1 cellular context compared by ENCODE assay signal in the genomic region with DNA sequence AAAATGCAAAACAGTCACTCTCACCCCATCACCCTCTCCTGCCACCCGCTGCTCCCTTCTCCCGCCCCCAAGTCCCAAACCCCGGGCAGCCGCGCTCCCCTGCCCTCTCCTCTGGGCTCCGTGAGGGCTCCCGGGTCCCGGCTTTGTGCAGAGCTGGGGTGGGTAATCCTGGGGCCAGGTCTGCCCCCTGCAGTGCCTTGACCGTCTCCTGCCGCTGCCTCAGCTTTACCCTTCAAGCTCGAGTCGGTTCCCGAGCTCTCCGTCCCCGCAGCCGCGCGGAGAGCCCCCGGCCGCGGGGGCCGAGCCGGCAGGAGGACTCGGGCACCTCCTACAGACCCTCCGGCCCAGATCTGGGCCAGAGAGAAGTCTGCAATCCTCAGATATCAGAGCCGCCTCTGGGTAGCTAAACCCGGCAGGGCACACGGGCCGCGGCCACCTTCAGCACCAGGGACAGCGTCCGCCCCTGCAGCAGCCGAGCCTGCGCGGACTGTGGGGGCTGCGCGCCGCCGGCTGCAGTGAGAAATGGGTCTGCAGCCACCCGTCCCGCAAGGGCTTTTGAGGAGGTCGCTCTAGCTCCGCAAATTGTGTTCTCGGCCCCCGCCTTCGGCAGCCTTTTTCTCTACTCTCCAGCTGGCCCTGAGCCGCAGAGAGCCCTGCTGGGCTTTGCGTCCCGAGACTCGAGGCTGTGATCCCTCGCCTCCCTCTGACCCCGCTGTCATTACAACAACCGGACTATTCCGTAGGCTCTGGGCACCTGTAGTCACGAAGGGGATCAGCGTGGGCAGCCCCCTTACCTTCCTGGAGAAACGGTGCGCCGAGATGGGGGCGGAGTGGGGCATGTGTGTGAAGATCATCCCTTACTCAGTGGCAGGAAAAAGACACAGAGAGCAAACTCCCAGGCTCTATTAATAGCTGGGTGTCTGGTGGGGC.
TF ChIP-seq lines count a peak whose summit lies in the region.

No MANE protein-coding gene starts in this region.

TF ChIP-seq in GM23338, 12 proteins besides CTCF, POLR2A, EP300 and RAD21 (continued from another document):
- TF ChIP-seq, protein P1, sequence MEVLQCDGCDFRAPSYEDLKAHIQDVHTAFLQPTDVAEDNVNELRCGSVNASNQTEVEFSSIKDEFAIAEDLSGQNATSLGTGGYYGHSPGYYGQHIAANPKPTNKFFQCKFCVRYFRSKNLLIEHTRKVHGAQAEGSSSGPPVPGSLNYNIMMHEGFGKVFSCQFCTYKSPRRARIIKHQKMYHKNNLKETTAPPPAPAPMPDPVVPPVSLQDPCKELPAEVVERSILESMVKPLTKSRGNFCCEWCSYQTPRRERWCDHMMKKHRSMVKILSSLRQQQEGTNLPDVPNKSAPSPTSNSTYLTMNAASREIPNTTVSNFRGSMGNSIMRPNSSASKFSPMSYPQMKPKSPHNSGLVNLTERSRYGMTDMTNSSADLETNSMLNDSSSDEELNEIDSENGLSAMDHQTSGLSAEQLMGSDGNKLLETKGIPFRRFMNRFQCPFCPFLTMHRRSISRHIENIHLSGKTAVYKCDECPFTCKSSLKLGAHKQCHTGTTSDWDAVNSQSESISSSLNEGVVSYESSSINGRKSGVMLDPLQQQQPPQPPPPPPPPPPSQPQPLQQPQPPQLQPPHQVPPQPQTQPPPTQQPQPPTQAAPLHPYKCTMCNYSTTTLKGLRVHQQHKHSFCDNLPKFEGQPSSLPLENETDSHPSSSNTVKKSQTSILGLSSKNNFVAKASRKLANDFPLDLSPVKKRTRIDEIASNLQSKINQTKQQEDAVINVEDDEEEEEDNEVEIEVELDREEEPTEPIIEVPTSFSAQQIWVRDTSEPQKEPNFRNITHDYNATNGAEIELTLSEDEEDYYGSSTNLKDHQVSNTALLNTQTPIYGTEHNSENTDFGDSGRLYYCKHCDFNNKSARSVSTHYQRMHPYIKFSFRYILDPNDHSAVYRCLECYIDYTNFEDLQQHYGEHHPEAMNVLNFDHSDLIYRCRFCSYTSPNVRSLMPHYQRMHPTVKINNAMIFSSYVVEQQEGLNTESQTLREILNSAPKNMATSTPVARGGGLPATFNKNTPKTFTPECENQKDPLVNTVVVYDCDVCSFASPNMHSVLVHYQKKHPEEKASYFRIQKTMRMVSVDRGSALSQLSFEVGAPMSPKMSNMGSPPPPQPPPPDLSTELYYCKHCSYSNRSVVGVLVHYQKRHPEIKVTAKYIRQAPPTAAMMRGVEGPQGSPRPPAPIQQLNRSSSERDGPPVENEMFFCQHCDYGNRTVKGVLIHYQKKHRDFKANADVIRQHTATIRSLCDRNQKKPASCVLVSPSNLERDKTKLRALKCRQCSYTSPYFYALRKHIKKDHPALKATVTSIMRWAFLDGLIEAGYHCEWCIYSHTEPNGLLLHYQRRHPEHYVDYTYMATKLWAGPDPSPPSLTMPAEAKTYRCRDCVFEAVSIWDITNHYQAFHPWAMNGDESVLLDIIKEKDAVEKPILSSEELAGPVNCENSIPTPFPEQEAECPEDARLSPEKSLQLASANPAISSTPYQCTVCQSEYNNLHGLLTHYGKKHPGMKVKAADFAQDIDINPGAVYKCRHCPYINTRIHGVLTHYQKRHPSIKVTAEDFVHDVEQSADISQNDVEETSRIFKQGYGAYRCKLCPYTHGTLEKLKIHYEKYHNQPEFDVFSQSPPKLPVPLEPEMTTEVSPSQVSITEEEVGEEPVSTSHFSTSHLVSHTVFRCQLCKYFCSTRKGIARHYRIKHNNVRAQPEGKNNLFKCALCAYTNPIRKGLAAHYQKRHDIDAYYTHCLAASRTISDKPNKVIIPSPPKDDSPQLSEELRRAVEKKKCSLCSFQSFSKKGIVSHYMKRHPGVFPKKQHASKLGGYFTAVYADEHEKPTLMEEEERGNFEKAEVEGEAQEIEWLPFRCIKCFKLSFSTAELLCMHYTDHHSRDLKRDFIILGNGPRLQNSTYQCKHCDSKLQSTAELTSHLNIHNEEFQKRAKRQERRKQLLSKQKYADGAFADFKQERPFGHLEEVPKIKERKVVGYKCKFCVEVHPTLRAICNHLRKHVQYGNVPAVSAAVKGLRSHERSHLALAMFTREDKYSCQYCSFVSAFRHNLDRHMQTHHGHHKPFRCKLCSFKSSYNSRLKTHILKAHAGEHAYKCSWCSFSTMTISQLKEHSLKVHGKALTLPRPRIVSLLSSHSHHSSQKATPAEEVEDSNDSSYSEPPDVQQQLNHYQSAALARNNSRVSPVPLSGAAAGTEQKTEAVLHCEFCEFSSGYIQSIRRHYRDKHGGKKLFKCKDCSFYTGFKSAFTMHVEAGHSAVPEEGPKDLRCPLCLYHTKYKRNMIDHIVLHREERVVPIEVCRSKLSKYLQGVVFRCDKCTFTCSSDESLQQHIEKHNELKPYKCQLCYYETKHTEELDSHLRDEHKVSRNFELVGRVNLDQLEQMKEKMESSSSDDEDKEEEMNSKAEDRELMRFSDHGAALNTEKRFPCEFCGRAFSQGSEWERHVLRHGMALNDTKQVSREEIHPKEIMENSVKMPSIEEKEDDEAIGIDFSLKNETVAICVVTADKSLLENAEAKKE (CRISPR knock-in tag; IDR thresholded peaks at IDR 0.05), result no peak
